Comparison of ENCODE assay signal across 15 cellular contexts in the genomic region with DNA sequence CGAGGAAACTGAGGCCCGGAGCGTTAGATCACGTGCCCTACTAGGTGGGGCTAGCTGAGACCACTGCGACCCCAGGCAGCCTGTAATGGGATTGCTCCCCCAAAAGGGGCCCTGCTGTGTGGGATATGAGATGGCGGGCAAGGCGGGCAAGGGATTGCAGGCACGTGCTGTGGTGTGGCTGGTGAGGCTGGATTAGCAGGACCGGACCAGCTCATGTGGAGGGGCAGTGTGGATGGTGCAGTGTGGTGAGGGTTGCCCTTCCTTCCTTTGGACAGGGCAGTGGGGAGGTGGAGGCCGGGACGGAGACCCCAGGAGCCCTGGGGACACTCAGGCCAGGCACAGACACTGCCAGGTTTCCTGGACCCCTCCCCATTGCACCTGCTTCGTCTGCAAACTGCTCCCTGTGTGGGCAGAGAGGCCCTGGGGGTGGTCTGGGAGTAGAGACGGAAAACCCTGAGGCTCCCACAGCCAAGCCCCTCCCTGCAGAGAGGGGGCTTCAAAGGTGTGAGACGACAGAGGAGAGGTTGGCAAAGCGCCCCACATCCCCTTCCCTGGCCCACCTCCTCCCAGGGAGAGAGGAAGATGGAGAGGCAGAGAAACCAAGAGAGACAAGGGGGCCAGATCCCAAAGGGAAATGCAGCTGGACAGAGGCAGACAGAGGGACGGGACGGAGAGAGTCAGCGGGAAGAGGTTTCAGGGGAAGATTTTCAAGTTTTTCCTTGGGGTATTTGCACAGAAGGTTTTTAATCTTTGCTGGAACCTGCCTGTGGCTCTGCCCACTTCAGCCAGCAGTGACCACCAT.
DNase-seq lines count a peak whose midpoint lies in the region; ATAC-seq and TF ChIP-seq lines count a peak whose summit lies in the region.
"Had no signal": no experiment of that assay in that cellular context is flagged by ENCODE, and none has a peak within 500 bp of the region (broad histone marks: within the 10 kb centered on the region; RNA-seq: fewer than 3 reads in every experiment).

No MANE protein-coding gene starts in this region.

- H3K9ac ChIP-seq in endodermal cell (ENCODE audit: extremely low read depth, low read length, poor library complexity, severe bottlenecking), result no peak overlapping the region

- H3K9me3 ChIP-seq in heart right ventricle, result peaks cover 0 to 11% (median 0%) of the 10 kb centered on the region in 11 donors
- H3K9me3 ChIP-seq in endodermal cell (ENCODE audit: control insufficient read depth, low read length), result no peaks in the 10 kb centered on the region
- H3K9me3 ChIP-seq: Caco-2, HAP-1 had no signal

- intact Hi-C loops in Right ventricle myocardium inferior (cut with DNase I) (no loop called here), heart right ventricle (cut with DNase I) (no loop called here)

- ATAC-seq in Right ventricle myocardium inferior (no peak), heart right ventricle (no peak)

- H3K36me3 ChIP-seq in heart right ventricle (no peaks in the 10 kb centered on the region), endodermal cell (ENCODE audit: control insufficient read depth, insufficient read depth, low read length) (no peaks in the 10 kb centered on the region)
- H3K36me3 ChIP-seq: HAP-1, Peyer's patch had no signal

- no peaks in the 10 kb centered on the region for H3K36me3 Mint-ChIP-seq in endodermal cell (ENCODE audit: low read depth)

- H3K4me3 Mint-ChIP-seq in endodermal cell, result no peak overlapping the region

- H3K4me1 Mint-ChIP-seq in endodermal cell, result no peaks in the 10 kb centered on the region

- H3K27ac ChIP-seq in heart right ventricle, result no peak overlapping the region
- H3K27ac ChIP-seq in endodermal cell (ENCODE audit: low read depth, low read length), result no peak overlapping the region
- H3K27ac ChIP-seq: Peyer's patch had no signal

- H3K27me3 ChIP-seq in heart right ventricle (peaks cover 20 to 96% (median 86%) of the 10 kb centered on the region in 7 donors), endodermal cell (ENCODE audit: control insufficient read depth, insufficient read depth, low read length, poor library complexity, severe bottlenecking) (peaks cover 32% of the 10 kb centered on the region)

- TF ChIP-seq CTCF in heart right ventricle (IDR thresholded peaks at IDR 0.05) (no peak), endodermal cell (conservative IDR thresholded peaks at IDR 0.05) (no peak)

- H3K4me1 ChIP-seq in heart right ventricle (peaks cover 0 to 5% (median 0%) of the 10 kb centered on the region in 9 donors), endodermal cell (ENCODE audit: control insufficient read depth, insufficient read depth, low read length) (no peaks in the 10 kb centered on the region)

- H3K4me3 ChIP-seq in heart right ventricle (no peak overlapping the region), endodermal cell (ENCODE audit: low read length) (no peak overlapping the region)
- H3K4me3 ChIP-seq: HAP-1, Peyer's patch had no signal

- H3K27me3 Mint-ChIP-seq in endodermal cell (ENCODE audit: insufficient read depth), result peaks cover 50% of the 10 kb centered on the region

- whole genome bisulfite sequencing in heart right ventricle, 2 donors, result 15 to 20% methylated on average over 18 of the region's 18 CpGs
- WGBS in endodermal cell (ENCODE audit: insufficient coverage in 1 of 2, insufficient read length in 1 of 2), 2 experiments, result 47 to 62% methylated on average over 3 to 18 of the region's 18 CpGs

- peaks cover 2% of the 10 kb centered on the region for H3K9me3 Mint-ChIP-seq in endodermal cell

- H3K27ac Mint-ChIP-seq in endodermal cell, result no peak overlapping the region

- peak; percentile 26 for DNase-seq in Right ventricle myocardium inferior (ENCODE audit: missing footprints)
- DNase-seq in heart right ventricle, result no peak
- peak; percentile 37 for DNase-seq in NCI-H69 (lab: John Stamatoyannopoulos, UW)
- peak; percentile 70 for DNase-seq in endodermal cell
- DNase-seq in activated T-cell treated with anti-CD3 and anti-CD28 coated beads, Interleukin-2, amount 50 U/mL, for 48 hours, result no peak
- DNase-seq in NCI-H2029 (lab: John Stamatoyannopoulos, UW), result no peak
- no peak for DNase-seq in MV-4-11 (lab: John Stamatoyannopoulos, UW)
- DNase-seq in NCI-H146 treated with DMSO at 0.1 percent for 48 hours (lab: John Stamatoyannopoulos, UW; ENCODE audit: unreplicated experiment), result no peak
- DNase-seq: NCI-H1048, NCI-H146, NCI-H2107, NCI-H774, Peyer's patch had no signal

Comparison
In these comparisons a context has a peak if more than half of its experiments do, and no peak if none do; other contexts are left out.
1. DNase-seq: peak in Right ventricle myocardium inferior (single experiment), NCI-H69 (single experiment) and endodermal cell (single experiment); none in heart right ventricle (0 of 2), activated T-cell treated with anti-CD3 and anti-CD28 coated beads, Interleukin-2, amount 50 U/mL, for 48 hours (0 of 2), NCI-H2029 (single experiment), MV-4-11 (single experiment) and NCI-H146 treated with DMSO at 0.1 percent for 48 hours (single experiment).